ENCODE assay signal across 15 cellular contexts in genomic region chr12:106897082-106897481, GRCh38. TPM values are rescaled to one million over a fixed set of nuclear protein-coding genes. Genes with fewer than 3 reads are reported as not detected.
DNase-seq lines count a peak whose midpoint lies in the region; ATAC-seq and TF ChIP-seq lines count a peak whose summit lies in the region.
"Had no signal": no experiment of that assay in that cellular context is flagged by ENCODE, and none has a peak within 500 bp of the region (broad histone marks: within the 10 kb centered on the region; RNA-seq: fewer than 3 reads in every experiment).

No MANE protein-coding gene starts in this region.

- POLR2A ChIA-PET in MCF 10A (lab: Yijun Ruan, JAX) = interaction anchor here (0.8 kb wide), 1 partner anchor 57 kb away, joined by 3 read pairs; no protein-coding TSS in a partner anchor

- H3K4me1 ChIP-seq in mammary epithelial cell (ENCODE audit: insufficient read depth, low read length) (peaks cover 5% of the 10 kb centered on the region), right atrium auricular region (no peaks in the 10 kb centered on the region)
- H3K4me1 ChIP-seq: colonic mucosa had no signal

- no peaks in the 10 kb centered on the region for H4K20me1 ChIP-seq in mammary epithelial cell (ENCODE audit: insufficient read depth, low read length)

- H3K9me3 Mint-ChIP-seq in MCF 10A (ENCODE audit: unreplicated experiment) = no peaks in the 10 kb centered on the region
- no peaks in the 10 kb centered on the region for H3K9me3 Mint-ChIP-seq in type B pancreatic cell
- H3K9me3 Mint-ChIP-seq: activated naive CD4-positive, alpha-beta T cell treated with anti-CD3 and anti-CD28 coated beads for 36 hours had no signal

- H3K4me1 Mint-ChIP-seq in MCF 10A (ENCODE audit: insufficient read depth, unreplicated experiment) (no peaks in the 10 kb centered on the region), type B pancreatic cell (ENCODE audit: unreplicated experiment) (peaks cover 26% of the 10 kb centered on the region)

- H3K36me3 Mint-ChIP-seq in MCF 10A (ENCODE audit: insufficient read depth, unreplicated experiment) (peaks cover 6% of the 10 kb centered on the region), type B pancreatic cell (no peaks in the 10 kb centered on the region)

- no peaks in the 10 kb centered on the region for H3K9me3 ChIP-seq in mammary epithelial cell (replicated peaks; ENCODE audit: insufficient read depth, low read length)
- H3K9me3 ChIP-seq in right atrium auricular region = no peaks in the 10 kb centered on the region
- H3K9me3 ChIP-seq: colonic mucosa had no signal

- H3K27ac ChIP-seq in mammary epithelial cell (ENCODE audit: insufficient read depth, low read depth, low read length) = no peak overlapping the region
- H3K27ac ChIP-seq in right atrium auricular region = no peak overlapping the region
- H3K27ac ChIP-seq: colonic mucosa, RWPE1 had no signal

- peaks cover 2% of the 10 kb centered on the region for H3K27me3 ChIP-seq in mammary epithelial cell (ENCODE audit: insufficient read depth, low read length)
- H3K27me3 ChIP-seq in right atrium auricular region = no peaks in the 10 kb centered on the region
- H3K27me3 ChIP-seq: colonic mucosa had no signal

- H3K36me3 ChIP-seq in mammary epithelial cell (ENCODE audit: insufficient read depth, low read length) (no peaks in the 10 kb centered on the region), right atrium auricular region (no peaks in the 10 kb centered on the region)
- H3K36me3 ChIP-seq: colonic mucosa had no signal

- H3K4me3 ChIP-seq in mammary epithelial cell (replicated peaks in 1 of 3; ENCODE audit: insufficient read depth in 1 of 3, low read depth in 2 of 3, low read length in 3 of 3) (no peak overlapping the region), choroid plexus epithelial cell (ENCODE audit: low read depth, low read length) (no peak overlapping the region), right atrium auricular region (no peak overlapping the region)
- H3K4me3 ChIP-seq: colonic mucosa had no signal

- H3K9ac ChIP-seq in mammary epithelial cell (ENCODE audit: insufficient read depth, low read length) = no peak overlapping the region

- CTCF ChIA-PET in MCF 10A (lab: Yijun Ruan, JAX) (interaction anchor here (0.7 to 2.2 kb wide), 2 partner anchors 22 to 55 kb away, joined by 4 to 6 read pairs; no protein-coding TSS in a partner anchor), mammary epithelial cell (lab: Charles Lee; ENCODE audit: low non-redundant PET) (no interaction called here)

- in situ Hi-C loops in mammary epithelial cell (cut with MboI; ENCODE audit: low sequenced_read_pairs in 2 of 2) = no loop called here

- ATAC-seq in GM19023 (IDR thresholded peaks at IDR 0.05; ENCODE audit: unreplicated experiment) (no peak), GM21381 (IDR thresholded peaks at IDR 0.05; ENCODE audit: unreplicated experiment) (no peak)

- H3K79me2 ChIP-seq in mammary epithelial cell (ENCODE audit: insufficient read depth, low read length) = no peaks in the 10 kb centered on the region

- WGBS in mammary epithelial cell (ENCODE audit: low coverage, missing lambda C conversion rate) = 73% methylated on average over 5 of the region's 6 CpGs

- TF ChIP-seq CTCF in MCF 10A (IDR thresholded peaks at IDR 0.05; ENCODE audit: unreplicated experiment) (no peak), mammary epithelial cell (conservative IDR thresholded peaks at IDR 0.05 in 1 of 2, IDR thresholded peaks at IDR 0.05 in 1 of 2; ENCODE audit: extremely low read depth in 1 of 2, insufficient read depth in 1 of 2, low read depth in 1 of 2, low read length in 2 of 2) (peak in 1 of 2 donors; percentile 9), choroid plexus epithelial cell (conservative IDR thresholded peaks at IDR 0.05; ENCODE audit: low read depth, low read length) (peak; percentile 37), type B pancreatic cell (conservative IDR thresholded peaks at IDR 0.05) (peak; percentile 28), right atrium auricular region (IDR thresholded peaks at IDR 0.05) (no peak)

- H3K4me2 ChIP-seq in mammary epithelial cell (ENCODE audit: insufficient read depth, low read depth, low read length) = no peak overlapping the region

- H3K4me3 Mint-ChIP-seq in MCF 10A (ENCODE audit: unreplicated experiment) (no peak overlapping the region), type B pancreatic cell (no peak overlapping the region)
- H3K4me3 Mint-ChIP-seq: activated naive CD4-positive, alpha-beta T cell treated with anti-CD3 and anti-CD28 coated beads for 36 hours had no signal

- no peak overlapping the region for H2AFZ ChIP-seq in mammary epithelial cell (ENCODE audit: low read depth, low read length)

- intact Hi-C loops in MCF 10A (cut with micrococcal nuclease) (no loop called here), mammary epithelial cell (cut with micrococcal nuclease) (no loop called here)

- BruUV-seq in MCF 10A (replicated peaks; lab: Mats Ljungman, UMichigan) (no TSS peak), mammary epithelial cell (replicated peaks; lab: Mats Ljungman, UMichigan) (no TSS peak)

- H3K27me3 Mint-ChIP-seq in MCF 10A (ENCODE audit: insufficient read depth, unreplicated experiment) (no peaks in the 10 kb centered on the region), type B pancreatic cell (peaks cover 15% of the 10 kb centered on the region)

- H3K27ac Mint-ChIP-seq in MCF 10A (ENCODE audit: low read depth, unreplicated experiment) = no peak overlapping the region
- H3K27ac Mint-ChIP-seq in type B pancreatic cell = no peak overlapping the region
- H3K27ac Mint-ChIP-seq: activated naive CD4-positive, alpha-beta T cell treated with anti-CD3 and anti-CD28 coated beads for 36 hours had no signal

- DNase-seq in MCF 10A (ENCODE audit: unreplicated experiment) (peak; percentile 41), mammary epithelial cell (no peak), NCI-H526 treated with DMSO at 0.1 percent for 48 hours (lab: John Stamatoyannopoulos, UW) (peak; percentile 11), choroid plexus epithelial cell (ENCODE audit: low read depth) (peak; percentile 44), type B pancreatic cell (ENCODE audit: extremely low spot score, unreplicated experiment) (no peak), right atrium auricular region (ENCODE audit: low spot score) (no peak)
- DNase-seq: activated CD8-positive, alpha-beta memory T cell treated with anti-CD3 and anti-CD28 coated beads for 24 hours; activated naive CD4-positive, alpha-beta T cell treated with anti-CD3 and anti-CD28 coated beads for 36 hours; colonic mucosa; islet precursor cell; stimulated activated CD4-positive, alpha-beta T cell treated with anti-CD3 and anti-CD28 coated beads, Interleukin-4, amount 100 ng/mL, for 4 hours; stimulated activated naive CD4-positive, alpha-beta T cell treated with Interleukin-2 at 50 U/mL for 16 hours had no signal

- dilution Hi-C loops in mammary epithelial cell (cut with HindIII; ENCODE audit: low sequenced_read_pairs) = no loop called here

RNA-seq across cellular contexts. Expression of gene TMEM263, which starts 58.6 kb away (rescaled TPM):
- total RNA-seq in MCF 10A (2022) (60.1 and 68.4 TPM in 2 replicates), mammary epithelial cell (10 to 100 TPM; 48.7 to 51.3 TPM), type B pancreatic cell (ENCODE audit: low replicate concordance) (48.9 and 55.5 TPM in 2 replicates), right atrium auricular region (10 to 100 TPM; 46.4 to 59.7 TPM)
- polyA plus RNA-seq in mammary epithelial cell = 19.3 TPM
- 79.1 TPM for polyA minus RNA-seq in mammary epithelial cell

Comparison
In these comparisons a context has a peak if more than half of its experiments do, and no peak if none do; other contexts are left out.
1. DNase-seq: peak in MCF 10A (single experiment), NCI-H526 treated with DMSO at 0.1 percent for 48 hours (single experiment) and choroid plexus epithelial cell (single experiment); none in mammary epithelial cell (single experiment), type B pancreatic cell (single experiment) and right atrium auricular region (single experiment).
2. CTCF ChIP-seq: peak in choroid plexus epithelial cell (single experiment) and type B pancreatic cell (single experiment); none in MCF 10A (single experiment) and right atrium auricular region (0 of 2).